In the genomic region with DNA sequence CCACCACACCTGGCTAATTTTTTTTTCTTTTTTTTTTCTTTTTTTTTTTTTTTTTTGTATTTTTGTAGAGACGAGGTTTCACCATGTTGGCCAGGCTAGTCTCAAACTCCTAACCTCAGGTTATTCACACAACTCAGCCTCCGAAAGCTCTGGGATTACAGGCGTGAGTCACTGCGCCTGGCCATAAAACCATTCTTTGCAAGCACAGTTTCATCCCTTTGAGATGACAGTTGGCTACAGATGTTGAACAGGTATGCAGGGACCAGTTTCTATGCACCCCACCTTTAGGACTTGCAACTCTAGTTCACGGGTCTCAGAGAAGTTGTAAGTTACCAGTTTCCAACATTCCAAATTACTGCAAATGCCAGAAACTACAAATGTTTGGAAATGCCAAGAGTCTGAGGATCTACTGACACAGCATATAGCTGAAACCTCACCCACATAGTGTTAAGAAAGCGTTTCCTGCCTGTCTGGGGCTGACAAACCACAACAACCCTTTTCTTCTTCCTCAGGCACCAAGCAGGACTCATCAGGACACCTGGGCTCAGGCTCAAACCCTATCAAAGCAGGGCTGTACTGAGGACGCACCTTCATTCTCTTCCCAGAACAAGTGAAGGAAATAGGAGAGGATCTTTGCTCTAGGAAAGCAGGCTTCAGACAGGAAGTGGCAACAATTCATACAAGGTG, we compare ENCODE assay signal across 10 cellular contexts. TPM values are rescaled to one million over a fixed set of nuclear protein-coding genes. Genes with fewer than 3 reads are reported as not detected.
DNase-seq lines count a peak whose midpoint lies in the region; ATAC-seq and TF ChIP-seq lines count a peak whose summit lies in the region.
"Had no signal": no experiment of that assay in that cellular context is flagged by ENCODE, and none has a peak within 500 bp of the region (broad histone marks: within the 10 kb centered on the region; RNA-seq: fewer than 3 reads in every experiment).

No MANE protein-coding gene starts in this region.

- peaks cover 87% of the 10 kb centered on the region for H3K79me2 ChIP-seq in HCT116 (ENCODE audit: insufficient read depth, low read length)

- RAD21 ChIA-PET in HCT116 (lab: Charles Lee; ENCODE audit: low non-redundant PET in 1 of 2, low total read pairs in 2 of 2, uncharacterized antibody in 2 of 2, unreplicated experiment in 2 of 2): interaction anchor here in 1 of 2 experiments (0.6 kb wide), 1 partner anchor 32 kb away, joined by 3 read pairs; no protein-coding TSS in a partner anchor

- peak overlapping the region; percentile 2 for H3K27ac Mint-ChIP-seq in activated T-helper 17 cell treated with anti-CD3 and anti-CD28 coated beads, Interleukin-2, amount 50 U/mL, for 72 hours

- H3K4me1 Mint-ChIP-seq in activated T-helper 17 cell treated with anti-CD3 and anti-CD28 coated beads, Interleukin-2, amount 50 U/mL, for 72 hours: peaks cover 37% of the 10 kb centered on the region

- peak overlapping the region; percentile 29 for H3K4me2 ChIP-seq in HCT116 (ENCODE audit: low read length)

- H3K9me2 ChIP-seq in HCT116 (ENCODE audit: insufficient read depth): no peaks in the 10 kb centered on the region

- H3K36me3 Mint-ChIP-seq in activated T-helper 17 cell treated with anti-CD3 and anti-CD28 coated beads, Interleukin-2, amount 50 U/mL, for 72 hours (ENCODE audit: low read depth): no peaks in the 10 kb centered on the region

- H3K4me1 ChIP-seq in HCT116 (ENCODE audit: control insufficient read depth in 1 of 2, insufficient read depth in 2 of 2, low read length in 2 of 2): peaks cover 99 to 100% of the 10 kb centered on the region in 2 experiments
- H3K4me1 ChIP-seq in colonic mucosa: peaks cover 8% of the 10 kb centered on the region

- TF ChIP-seq CTCF in GM13977 (IDR thresholded peaks at IDR 0.05; ENCODE audit: extremely low read depth, insufficient read depth, missing control alignments): no peak
- TF ChIP-seq CTCF in HCT116 (IDR thresholded peaks at IDR 0.05 in 2 of 3, conservative IDR thresholded peaks at IDR 0.05 in 1 of 3; ENCODE audit: borderline replicate concordance in 1 of 3, insufficient read depth in 1 of 3, low read depth in 2 of 3, low read length in 2 of 3): no peak
- no peak for TF ChIP-seq CTCF in colonic mucosa (IDR thresholded peaks at IDR 0.05)

- no peaks in the 10 kb centered on the region for H4K20me1 ChIP-seq in HCT116 (ENCODE audit: insufficient read depth)

- POLR2A ChIA-PET in HCT116 (lab: Charles Lee): interaction anchor here (0.7 to 2.3 kb wide), 3 partner anchors 19 to 165 kb away, joined by 3 to 10 read pairs (median 3); a partner anchor contains a TSS

- H3K36me3 ChIP-seq in HCT116 (ENCODE audit: control insufficient read depth in 1 of 2, insufficient read depth in 2 of 2, low read length in 2 of 2) (no peaks in the 10 kb centered on the region), colonic mucosa (no peaks in the 10 kb centered on the region)
- H3K36me3 ChIP-seq: heart right ventricle, thoracic aorta had no signal

- peak; percentile 28 for ATAC-seq in HCT116
- ATAC-seq in activated T-helper 17 cell treated with anti-CD3 and anti-CD28 coated beads, Interleukin-2, amount 50 U/mL, for 72 hours (replicated peaks): peak; percentile 79

- H3K27ac ChIP-seq in HCT116 (ENCODE audit: low read depth, low read length) (peak overlapping the region; percentile 97), colonic mucosa (no peak overlapping the region)

- no peaks in the 10 kb centered on the region for H3K9me3 ChIP-seq in HCT116 (ENCODE audit: control insufficient read depth in 1 of 2, insufficient read depth in 1 of 2, low read depth in 1 of 2, low read length in 2 of 2)
- H3K9me3 ChIP-seq in colonic mucosa: no peaks in the 10 kb centered on the region
- H3K9me3 ChIP-seq: heart right ventricle, thoracic aorta had no signal

- H2AFZ ChIP-seq in HCT116 (ENCODE audit: low read depth, low read length, poor library complexity, severe bottlenecking): no peak overlapping the region

- peak; percentile 19 for DNase-seq in GM13977 (ENCODE audit: low spot score)
- DNase-seq in HCT116 (ENCODE audit: low read depth, low spot score): no peak
- DNase-seq in MV-4-11 (lab: John Stamatoyannopoulos, UW): peak; percentile 92
- peak; percentile 62 for DNase-seq in medulla oblongata (ENCODE audit: extremely low spot score)
- DNase-seq in NCI-H128 (lab: John Stamatoyannopoulos, UW; ENCODE audit: unreplicated experiment): no peak
- no peak for DNase-seq in NCI-H526 treated with DMSO at 0.1 percent for 48 hours (lab: John Stamatoyannopoulos, UW)
- no peak for DNase-seq in colonic mucosa
- DNase-seq: heart right ventricle had no signal

- H3K27me3 ChIP-seq in HCT116 (ENCODE audit: insufficient read depth, low read length): no peaks in the 10 kb centered on the region
- H3K27me3 ChIP-seq in colonic mucosa: no peaks in the 10 kb centered on the region
- H3K27me3 ChIP-seq: heart right ventricle had no signal

- BruUV-seq in HCT116 (replicated peaks; lab: Mats Ljungman, UMichigan): no TSS peak

- no peak for TF ChIP-seq RAD21 in HCT116 (IDR thresholded peaks at IDR 0.05; ENCODE audit: low read depth)

- TF ChIP-seq POLR2A in HCT116 (IDR thresholded peaks at IDR 0.05; ENCODE audit: borderline replicate concordance, extremely low read depth, insufficient read depth, insufficient read length): no peak

- H3K4me3 ChIP-seq in HCT116 (replicated peaks in 1 of 2; ENCODE audit: low read depth in 1 of 2, low read length in 2 of 2) (no peak overlapping the region), colonic mucosa (no peak overlapping the region)
- H3K4me3 ChIP-seq: thoracic aorta had no signal

- intact Hi-C loops in HCT116 (cut with micrococcal nuclease): no loop called here
- intact Hi-C loops in colonic mucosa (cut with DNase I): no loop called here

- no peaks in the 10 kb centered on the region for H3K9me3 Mint-ChIP-seq in activated T-helper 17 cell treated with anti-CD3 and anti-CD28 coated beads, Interleukin-2, amount 50 U/mL, for 72 hours

- H3K9ac ChIP-seq in HCT116 (ENCODE audit: low read length) (0 out of 2 replicates have a peak overlapping the region, but pooled peaks have one; percentile 15), colonic mucosa (ENCODE audit: low read depth in 2 of 2, low read length in 2 of 2) (peak overlapping the region in 1 of 2 donors; percentile 9)

- CTCF ChIA-PET in HCT116 (lab: Charles Lee): interaction anchor here (1.4 kb wide), 1 partner anchor 334 kb away, joined by 4 read pairs; no protein-coding TSS in a partner anchor

- no peaks in the 10 kb centered on the region for H3K27me3 Mint-ChIP-seq in activated T-helper 17 cell treated with anti-CD3 and anti-CD28 coated beads, Interleukin-2, amount 50 U/mL, for 72 hours

- in situ Hi-C loops in GM13977 (cut with MboI; ENCODE audit: low pct_unique_long_range_greater_than_20kb, low sequenced_read_pairs, unreplicated experiment): no loop called here

- peak overlapping the region; percentile 32 for H3K4me3 Mint-ChIP-seq in activated T-helper 17 cell treated with anti-CD3 and anti-CD28 coated beads, Interleukin-2, amount 50 U/mL, for 72 hours

TF ChIP-seq in HCT116, 20 proteins besides CTCF, POLR2A, EP300 and RAD21 (continues in another document):
- TF ChIP-seq ZFX (IDR thresholded peaks at IDR 0.05): no peak
- TF ChIP-seq EZH2 (IDR thresholded peaks at IDR 0.05): no peak
- TF ChIP-seq, protein P1, sequence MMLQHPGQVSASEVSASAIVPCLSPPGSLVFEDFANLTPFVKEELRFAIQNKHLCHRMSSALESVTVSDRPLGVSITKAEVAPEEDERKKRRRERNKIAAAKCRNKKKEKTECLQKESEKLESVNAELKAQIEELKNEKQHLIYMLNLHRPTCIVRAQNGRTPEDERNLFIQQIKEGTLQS (IDR thresholded peaks at IDR 0.05): no peak
- no peak for TF ChIP-seq POLR2AphosphoS5 (IDR thresholded peaks at IDR 0.05; ENCODE audit: low read depth, low read length)
- TF ChIP-seq, protein P2, sequence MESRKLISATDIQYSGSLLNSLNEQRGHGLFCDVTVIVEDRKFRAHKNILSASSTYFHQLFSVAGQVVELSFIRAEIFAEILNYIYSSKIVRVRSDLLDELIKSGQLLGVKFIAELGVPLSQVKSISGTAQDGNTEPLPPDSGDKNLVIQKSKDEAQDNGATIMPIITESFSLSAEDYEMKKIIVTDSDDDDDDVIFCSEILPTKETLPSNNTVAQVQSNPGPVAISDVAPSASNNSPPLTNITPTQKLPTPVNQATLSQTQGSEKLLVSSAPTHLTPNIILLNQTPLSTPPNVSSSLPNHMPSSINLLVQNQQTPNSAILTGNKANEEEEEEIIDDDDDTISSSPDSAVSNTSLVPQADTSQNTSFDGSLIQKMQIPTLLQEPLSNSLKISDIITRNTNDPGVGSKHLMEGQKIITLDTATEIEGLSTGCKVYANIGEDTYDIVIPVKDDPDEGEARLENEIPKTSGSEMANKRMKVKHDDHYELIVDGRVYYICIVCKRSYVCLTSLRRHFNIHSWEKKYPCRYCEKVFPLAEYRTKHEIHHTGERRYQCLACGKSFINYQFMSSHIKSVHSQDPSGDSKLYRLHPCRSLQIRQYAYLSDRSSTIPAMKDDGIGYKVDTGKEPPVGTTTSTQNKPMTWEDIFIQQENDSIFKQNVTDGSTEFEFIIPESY (IDR thresholded peaks at IDR 0.05; ENCODE audit: extremely low read depth, insufficient replicate concordance, low read length): no peak
- no peak for TF ChIP-seq ZNF274 (IDR thresholded peaks at IDR 0.05; ENCODE audit: low read depth, low read length)
- TF ChIP-seq FOSL1 (IDR thresholded peaks at IDR 0.05; ENCODE audit: low read depth): peak; percentile 19; the same call in 1 of the 2 replicates
- TF ChIP-seq SRF (IDR thresholded peaks at IDR 0.05; ENCODE audit: low read depth): no peak
- TF ChIP-seq EGR1 (IDR thresholded peaks at IDR 0.05; ENCODE audit: low read depth): no peak
- no peak for TF ChIP-seq ELF1 (IDR thresholded peaks at IDR 0.05; ENCODE audit: borderline replicate concordance, low read depth)
- TF ChIP-seq CEBPB (IDR thresholded peaks at IDR 0.05; ENCODE audit: low read depth): no peak
- 0 out of 2 replicates have a peak, but pooled peaks have one; percentile 19 for TF ChIP-seq SP1 (IDR thresholded peaks at IDR 0.05; ENCODE audit: low read depth)
- TF ChIP-seq, protein P3, sequence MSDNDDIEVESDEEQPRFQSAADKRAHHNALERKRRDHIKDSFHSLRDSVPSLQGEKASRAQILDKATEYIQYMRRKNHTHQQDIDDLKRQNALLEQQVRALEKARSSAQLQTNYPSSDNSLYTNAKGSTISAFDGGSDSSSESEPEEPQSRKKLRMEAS (IDR thresholded peaks at IDR 0.05): no peak
- TF ChIP-seq TCF7L2 (IDR thresholded peaks at IDR 0.05; ENCODE audit: borderline replicate concordance, extremely low read depth, insufficient read depth, insufficient read length): no peak
- no peak for TF ChIP-seq YY1 (IDR thresholded peaks at IDR 0.05; ENCODE audit: extremely low read depth, insufficient replicate concordance, low read depth, low read length)
- 0 out of 2 replicates have a peak, but pooled peaks have one; percentile 0 for TF ChIP-seq SIN3A (IDR thresholded peaks at IDR 0.05; ENCODE audit: low read depth)
- TF ChIP-seq JUND (IDR thresholded peaks at IDR 0.05): no peak; the same call in 1 of the 2 replicates

RNA-seq across cellular contexts. Expression of a gene that starts 22.9 kb away (rescaled TPM):
- total RNA-seq in HCT116 (2021; ENCODE audit: unreplicated experiment) (70.3 TPM), colonic mucosa (10 to 100 TPM; 18.7 to 28.3 TPM)
- 20.1 and 25.5 TPM in 2 replicates for polyA plus RNA-seq in HCT116 (2012)
- total RNA-seq in activated T-helper 17 cell treated with anti-CD3 and anti-CD28 coated beads, Interleukin-2, amount 50 U/mL, for 72 hours: 1 to 10 TPM; 7.9 to 9.5 TPM

Comparison
In these comparisons a context has a peak if more than half of its experiments do, and no peak if none do; other contexts are left out.
1. DNase-seq: peak in GM13977 (single experiment), MV-4-11 (single experiment) and medulla oblongata (single experiment); none in HCT116 (single experiment), NCI-H128 (single experiment), NCI-H526 treated with DMSO at 0.1 percent for 48 hours (single experiment) and colonic mucosa (single experiment).